31 cellular contexts compared by ENCODE assay signal in genomic region chr11:99814738-99815137, GRCh38.
DNase-seq lines count a peak whose midpoint lies in the region; ATAC-seq and TF ChIP-seq lines count a peak whose summit lies in the region.
"Had no signal": no experiment of that assay in that cellular context is flagged by ENCODE, and none has a peak within 500 bp of the region (broad histone marks: within the 10 kb centered on the region; RNA-seq: fewer than 3 reads in every experiment).

No MANE protein-coding gene starts in this region.

- H3K36me3 ChIP-seq in A673 (ENCODE audit: insufficient read depth, low read length, poor library complexity, severe bottlenecking): no peaks in the 10 kb centered on the region
- H3K36me3 ChIP-seq in PC-3 (ENCODE audit: low read depth, low read length): no peaks in the 10 kb centered on the region
- H3K36me3 ChIP-seq in CD4-positive, alpha-beta memory T cell (ENCODE audit: insufficient read depth, low read length): no peaks in the 10 kb centered on the region
- H3K36me3 ChIP-seq: SJSA1 had no signal

- H3K4me3 ChIP-seq in A673 (ENCODE audit: low read depth, low read length, poor library complexity, severe bottlenecking) (no peak overlapping the region), PC-3 (ENCODE audit: low read length) (no peak overlapping the region), epithelial cell of proximal tubule (ENCODE audit: low read depth, low read length) (no peak overlapping the region)
- no peak overlapping the region for H3K4me3 ChIP-seq in CD4-positive, alpha-beta memory T cell (ENCODE audit: low read length in 2 of 2)
- H3K4me3 ChIP-seq: A549, psoas muscle, SJSA1, testis had no signal

- ATAC-seq in PC-3 (no peak), GM19452 (IDR thresholded peaks at IDR 0.05; ENCODE audit: unreplicated experiment) (no peak)
- ATAC-seq: A549; naive thymus-derived CD4-positive, alpha-beta T cell; psoas muscle; sciatic nerve had no signal

- H3K4me1 ChIP-seq in A673 (ENCODE audit: insufficient read depth, low read length, poor library complexity, severe bottlenecking) (no peaks in the 10 kb centered on the region), PC-3 (ENCODE audit: insufficient read depth, low read length) (no peaks in the 10 kb centered on the region)
- no peaks in the 10 kb centered on the region for H3K4me1 ChIP-seq in CD4-positive, alpha-beta memory T cell (ENCODE audit: insufficient read depth, low read length)
- H3K4me1 ChIP-seq: A549, psoas muscle, SJSA1, testis had no signal

- TF ChIP-seq CTCF in A673 (conservative IDR thresholded peaks at IDR 0.05; ENCODE audit: low read depth, low read length): peak; percentile 27
- TF ChIP-seq CTCF in GM12873 (IDR thresholded peaks at IDR 0.05; ENCODE audit: insufficient read depth, low read depth, low read length, missing control alignments): peak; percentile 16
- TF ChIP-seq CTCF in PC-3 (conservative IDR thresholded peaks at IDR 0.05; ENCODE audit: low read depth, low read length): peak; percentile 37
- peak; percentile 31 for TF ChIP-seq CTCF in epithelial cell of proximal tubule (conservative IDR thresholded peaks at IDR 0.05; ENCODE audit: low read depth, low read length)

- H3K27ac Mint-ChIP-seq in CD4-positive, alpha-beta memory T cell: no peak overlapping the region
- H3K27ac Mint-ChIP-seq: activated B cell treated with CpG ODN at 0.5 μM for 24 hours; activated naive CD8-positive, alpha-beta T cell treated with anti-CD3 and anti-CD28 coated beads for 36 hours; CD8-positive, alpha-beta memory T cell; naive thymus-derived CD4-positive, alpha-beta T cell; stimulated activated naive CD8-positive, alpha-beta T cell treated with anti-CD3 and anti-CD28 coated beads, Interleukin-15, Interleukin-2, amounts not matched to agents 100 ng/mL and 50 ng/mL, for 24 hours had no signal

- CTCF ChIA-PET in A673 (lab: Charles Lee) (no interaction called here), PC-3 (lab: Charles Lee) (no interaction called here)
- CTCF ChIA-PET in CD4-positive, alpha-beta memory T cell (lab: Charles Lee; ENCODE audit: partially characterized antibody): no interaction called here

- H3K9me3 Mint-ChIP-seq in CD4-positive, alpha-beta memory T cell: peaks cover 0 to 19% (median 13%) of the 10 kb centered on the region in 8 donors
- H3K9me3 Mint-ChIP-seq: activated B cell treated with CpG ODN at 0.5 μM for 24 hours had no signal

- no peak overlapping the region for H3K9ac ChIP-seq in PC-3 (ENCODE audit: low read length)

- POLR2A ChIA-PET in A673 (lab: Charles Lee; ENCODE audit: low non-redundant PET) (no interaction called here), PC-3 (lab: Charles Lee; ENCODE audit: unreplicated experiment) (no interaction called here)
- POLR2A ChIA-PET in CD4-positive, alpha-beta memory T cell (lab: Charles Lee; ENCODE audit: partially characterized antibody): no interaction called here

- H3K27ac ChIP-seq in A673 (ENCODE audit: low read depth, low read length, poor library complexity, severe bottlenecking) (no peak overlapping the region), PC-3 (ENCODE audit: low read length) (no peak overlapping the region)
- no peak overlapping the region for H3K27ac ChIP-seq in CD4-positive, alpha-beta memory T cell (ENCODE audit: low read depth, low read length)
- H3K27ac ChIP-seq: A549, epithelial cell of prostate, psoas muscle, RWPE1, SJSA1, testis had no signal

- H4K20me1 ChIP-seq in PC-3 (ENCODE audit: low read length): no peaks in the 10 kb centered on the region

- H3K9me2 ChIP-seq in PC-3 (replicated peaks; ENCODE audit: low read length): no peaks in the 10 kb centered on the region

- BruUV-seq in A673 (replicated peaks; lab: Mats Ljungman, UMichigan) (no TSS peak), PC-3 (replicated peaks; lab: Mats Ljungman, UMichigan) (no TSS peak)

- H3K9me3 ChIP-seq in A673 (ENCODE audit: low read depth, low read length, poor library complexity, severe bottlenecking) (no peaks in the 10 kb centered on the region), PC-3 (ENCODE audit: low read length) (no peaks in the 10 kb centered on the region)
- no peaks in the 10 kb centered on the region for H3K9me3 ChIP-seq in CD4-positive, alpha-beta memory T cell (ENCODE audit: control insufficient read depth in 1 of 2, low read length in 2 of 2)
- H3K9me3 ChIP-seq: A549, psoas muscle, SJSA1, testis had no signal

- DNase-seq in A673 (ENCODE audit: low spot score) (no peak), PC-3 (peak; percentile 16), epithelial cell of proximal tubule (ENCODE audit: low read depth) (no peak), iPS-NIHi11 (ENCODE audit: low spot score) (no peak), NCI-H1417 treated with DMSO at 0.1 percent for 48 hours (lab: John Stamatoyannopoulos, UW) (no peak)
- DNase-seq in CD4-positive, alpha-beta memory T cell: no peak
- DNase-seq: activated B cell treated with CpG ODN at 0.5 μM for 24 hours; activated CD4-positive, alpha-beta T cell treated with anti-CD3 and anti-CD28 coated beads, Interleukin-2, amount 50 U/mL, for 1 hour; activated effector memory CD4-positive, alpha-beta T cell treated with Interleukin-2 at 50 U/mL for 16 hours; activated naive CD8-positive, alpha-beta T cell treated with anti-CD3 and anti-CD28 coated beads for 36 hours; activated T-cell treated with anti-CD3 and anti-CD28 coated beads, Interleukin-2, amount 50 U/mL, for 1 hour; AML-193; anterior cingulate cortex; CD8-positive, alpha-beta memory T cell; DMS 273 treated with DMSO at 0.1 percent for 48 hours; midbrain; naive thymus-derived CD4-positive, alpha-beta T cell; NCI-H1436; NCI-H2081 treated with DMSO at 0.1 percent for 48 hours; occipital lobe; psoas muscle; stimulated activated CD8-positive, alpha-beta memory T cell treated with anti-CD3 and anti-CD28 coated beads, Interleukin-4, amount 100 ng/mL, for 48 hours; testis had no signal

- H3K36me3 Mint-ChIP-seq in CD4-positive, alpha-beta memory T cell: peaks cover 0 to 3% of the 10 kb centered on the region in 2 donors
- H3K36me3 Mint-ChIP-seq: activated naive CD8-positive, alpha-beta T cell treated with anti-CD3 and anti-CD28 coated beads for 36 hours had no signal

- no peaks in the 10 kb centered on the region for H3K27me3 Mint-ChIP-seq in CD4-positive, alpha-beta memory T cell
- H3K27me3 Mint-ChIP-seq: activated B cell treated with CpG ODN at 0.5 μM for 24 hours; activated naive CD8-positive, alpha-beta T cell treated with anti-CD3 and anti-CD28 coated beads for 36 hours; CD8-positive, alpha-beta memory T cell; naive thymus-derived CD4-positive, alpha-beta T cell; stimulated activated naive CD8-positive, alpha-beta T cell treated with anti-CD3 and anti-CD28 coated beads, Interleukin-15, Interleukin-2, amounts not matched to agents 100 ng/mL and 50 ng/mL, for 24 hours had no signal

- H3K4me1 Mint-ChIP-seq in CD4-positive, alpha-beta memory T cell: no peaks in the 10 kb centered on the region
- H3K4me1 Mint-ChIP-seq: activated B cell treated with CpG ODN at 0.5 μM for 24 hours; activated naive CD8-positive, alpha-beta T cell treated with anti-CD3 and anti-CD28 coated beads for 36 hours; CD8-positive, alpha-beta memory T cell; naive thymus-derived CD4-positive, alpha-beta T cell had no signal

- H3K4me2 ChIP-seq in PC-3 (ENCODE audit: low read length): no peak overlapping the region
- H3K4me2 ChIP-seq: A549 had no signal

- H3F3A ChIP-seq in PC-3 (ENCODE audit: low read length, unreplicated experiment): no peaks in the 10 kb centered on the region

- no peak overlapping the region for H2AFZ ChIP-seq in PC-3 (ENCODE audit: low read length)

- H3K27me3 ChIP-seq in A673 (replicated peaks; ENCODE audit: insufficient read depth, low read depth, low read length, poor library complexity): no peaks in the 10 kb centered on the region
- peaks cover 10% of the 10 kb centered on the region; the same call in 1 of the 2 replicates for H3K27me3 ChIP-seq in PC-3 (ENCODE audit: low read length)
- no peaks in the 10 kb centered on the region for H3K27me3 ChIP-seq in CD4-positive, alpha-beta memory T cell (ENCODE audit: insufficient read depth, low read length)
- H3K27me3 ChIP-seq: SJSA1, testis had no signal

- no peaks in the 10 kb centered on the region for H3K79me2 ChIP-seq in PC-3 (ENCODE audit: low read length)

- intact Hi-C loops in A673 (cut with micrococcal nuclease; ENCODE audit: unreplicated experiment) (no loop called here), PC-3 (cut with micrococcal nuclease) (no loop called here)
- intact Hi-C loops in CD4-positive, alpha-beta memory T cell (cut with micrococcal nuclease): no loop called here

- no peak overlapping the region for H3K4me3 Mint-ChIP-seq in CD4-positive, alpha-beta memory T cell
- H3K4me3 Mint-ChIP-seq: activated B cell treated with CpG ODN at 0.5 μM for 24 hours; activated naive CD8-positive, alpha-beta T cell treated with anti-CD3 and anti-CD28 coated beads for 36 hours; CD8-positive, alpha-beta memory T cell; naive thymus-derived CD4-positive, alpha-beta T cell; stimulated activated naive CD8-positive, alpha-beta T cell treated with anti-CD3 and anti-CD28 coated beads, Interleukin-15, Interleukin-2, amounts not matched to agents 100 ng/mL and 50 ng/mL, for 24 hours had no signal
